In genomic region chr10:61176428-61176827, GRCh38 we compare ENCODE assay signal across 18 cellular contexts.
"Had no signal": no experiment of that assay in that cellular context is flagged by ENCODE, and none has a peak within 500 bp of the region (broad histone marks: within the 10 kb centered on the region; RNA-seq: fewer than 3 reads in every experiment).

No MANE protein-coding gene starts in this region.

- ATAC-seq: left lung; naive thymus-derived CD4-positive, alpha-beta T cell; psoas muscle had no signal

- H3K27ac ChIP-seq: coronary artery, left lung, neutrophil, psoas muscle had no signal

- H3K9me3 ChIP-seq: left lung, neutrophil, psoas muscle, sigmoid colon had no signal

- H3K4me3 ChIP-seq: coronary artery, left lung, lung, psoas muscle, sigmoid colon had no signal

- H3K27me3 ChIP-seq: left lung, neutrophil, sigmoid colon had no signal

- H3K4me1 ChIP-seq: psoas muscle, sigmoid colon had no signal

- H3K36me3 ChIP-seq: left lung, neutrophil, sigmoid colon had no signal

- DNase-seq: effector CD4-positive, alpha-beta T cell; endodermal cell; erythroblast; foreskin melanocyte; head of caudate nucleus; islet precursor cell; left lung; mesendoderm; naive thymus-derived CD4-positive, alpha-beta T cell; psoas muscle; retina; sigmoid colon; small intestine; stimulated activated CD4-positive, alpha-beta T cell treated with anti-CD3 and anti-CD28 coated beads, Interleukin-2, amount 100 ng/mL, for 48 hours; stimulated activated naive CD4-positive, alpha-beta T cell treated with Interleukin-2 at 50 U/mL for 16 hours had no signal
